8 cellular contexts compared by ENCODE assay signal in the genomic region with DNA sequence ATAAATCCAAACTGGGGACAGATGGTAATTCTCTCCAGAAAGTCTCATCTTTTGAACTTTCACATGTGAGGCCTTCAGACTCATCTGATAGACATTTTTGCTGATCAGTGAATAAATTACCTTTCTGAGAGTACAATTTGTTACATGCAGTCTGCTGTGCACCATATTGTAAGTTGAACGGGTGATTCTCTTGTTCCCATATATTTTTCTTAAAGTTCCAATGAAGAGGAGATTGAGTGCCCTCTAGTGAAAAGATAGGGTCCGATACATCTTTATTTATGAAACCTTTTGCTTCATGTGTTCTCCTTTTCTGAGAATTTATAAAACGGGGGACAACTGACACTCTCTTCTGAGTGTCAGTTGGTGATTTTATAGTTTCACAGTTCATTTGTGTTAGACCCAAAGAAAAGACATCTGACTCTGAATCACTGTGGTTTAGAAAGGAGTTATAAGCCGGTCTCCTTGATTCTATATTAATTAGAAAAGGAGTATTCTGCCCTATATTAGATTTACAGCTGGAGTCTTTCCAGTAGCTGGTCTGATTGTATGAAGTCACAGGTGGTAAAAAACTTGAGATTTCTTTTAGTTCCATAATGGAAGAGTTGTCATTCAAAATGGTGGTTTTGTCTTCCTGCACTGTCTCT. TPM values are rescaled to one million over a fixed set of nuclear protein-coding genes. Genes with fewer than 3 reads are reported as not detected.
DNase-seq lines count a peak whose midpoint lies in the region; ATAC-seq and TF ChIP-seq lines count a peak whose summit lies in the region.

No MANE protein-coding gene starts in this region.

- H3K36me3 ChIP-seq in A673 (ENCODE audit: insufficient read depth, low read length, poor library complexity, severe bottlenecking) (no peaks in the 10 kb centered on the region), colonic mucosa (no peaks in the 10 kb centered on the region)

- DNase-seq in A673 (ENCODE audit: low spot score) (peak; percentile 73), GM12865 (ENCODE audit: low read depth) (peak; percentile 46), NCI-H69 (lab: John Stamatoyannopoulos, UW) (peak; percentile 57), colonic mucosa (no peak), osteocyte (ENCODE audit: extremely low spot score, unreplicated experiment) (no peak), NK-92 (lab: John Stamatoyannopoulos, UW; ENCODE audit: unreplicated experiment) (no peak)

- H3K9me3 Mint-ChIP-seq in osteocyte (ENCODE audit: unreplicated experiment) = no peaks in the 10 kb centered on the region

- CTCF ChIA-PET in A673 (lab: Charles Lee) = interaction anchor here (1.2 kb wide), 1 partner anchor 93 kb away, joined by 3 read pairs; no protein-coding TSS in a partner anchor

- POLR2A ChIA-PET in A673 (lab: Charles Lee; ENCODE audit: low non-redundant PET) = no interaction called here

- H3K9ac ChIP-seq in colonic mucosa (ENCODE audit: low read depth in 2 of 2, low read length in 2 of 2) = no peak overlapping the region

- H3K27me3 Mint-ChIP-seq in osteocyte (ENCODE audit: unreplicated experiment) = no peaks in the 10 kb centered on the region

- no peaks in the 10 kb centered on the region for H3K4me1 ChIP-seq in A673 (ENCODE audit: insufficient read depth, low read length, poor library complexity, severe bottlenecking)
- H3K4me1 ChIP-seq in colonic mucosa = no peaks in the 10 kb centered on the region

- no peaks in the 10 kb centered on the region for H3K9me3 ChIP-seq in A673 (ENCODE audit: low read depth, low read length, poor library complexity, severe bottlenecking)
- H3K9me3 ChIP-seq in colonic mucosa = no peaks in the 10 kb centered on the region

- peaks cover 3% of the 10 kb centered on the region for H3K4me1 Mint-ChIP-seq in osteocyte (ENCODE audit: unreplicated experiment)

- peaks cover 1% of the 10 kb centered on the region for H3K36me3 Mint-ChIP-seq in osteocyte (ENCODE audit: unreplicated experiment)

- H3K27me3 ChIP-seq in A673 (replicated peaks; ENCODE audit: insufficient read depth, low read depth, low read length, poor library complexity) (no peaks in the 10 kb centered on the region), colonic mucosa (no peaks in the 10 kb centered on the region)

- BruUV-seq in A673 (replicated peaks; lab: Mats Ljungman, UMichigan) = no TSS peak

- peak; percentile 64 for TF ChIP-seq CTCF in A673 (conservative IDR thresholded peaks at IDR 0.05; ENCODE audit: low read depth, low read length)
- TF ChIP-seq CTCF in GM12865 (IDR thresholded peaks at IDR 0.05; ENCODE audit: insufficient read depth, low read depth, low read length, missing control alignments) = peak; percentile 21
- TF ChIP-seq CTCF in colonic mucosa (IDR thresholded peaks at IDR 0.05) = peak; percentile 19
- peak; percentile 60 for TF ChIP-seq CTCF in osteocyte (IDR thresholded peaks at IDR 0.05)

- H3K4me3 ChIP-seq in A673 (ENCODE audit: low read depth, low read length, poor library complexity, severe bottlenecking) (no peak overlapping the region), GM12865 (ENCODE audit: low read depth, low read length) (no peak overlapping the region), colonic mucosa (no peak overlapping the region)

- intact Hi-C loops in A673 (cut with micrococcal nuclease; ENCODE audit: unreplicated experiment) (loop anchor here (2.0 kb wide), 1 partner anchor 93 kb away; the partner anchor contains the start of gene PTGR1), colonic mucosa (cut with DNase I) (loop anchor here (5.0 kb wide), 1 partner anchor 95 kb away; the partner anchor contains the start of gene PTGR1)

- H3K27ac ChIP-seq in A673 (ENCODE audit: low read depth, low read length, poor library complexity, severe bottlenecking) (no peak overlapping the region), colonic mucosa (no peak overlapping the region)

- no peak for ATAC-seq in GM18870 (IDR thresholded peaks at IDR 0.05; ENCODE audit: unreplicated experiment)
- ATAC-seq in HG02870 (IDR thresholded peaks at IDR 0.05; ENCODE audit: unreplicated experiment) = no peak

- no peak overlapping the region for H3K27ac Mint-ChIP-seq in osteocyte (ENCODE audit: unreplicated experiment)

- H3K4me3 Mint-ChIP-seq in osteocyte (ENCODE audit: unreplicated experiment) = no peak overlapping the region

RNA-seq across cellular contexts. Expression of gene GNG10, which starts 30.4 kb away (rescaled TPM):
- total RNA-seq in A673 (2021) (24.4 and 26.2 TPM in 2 replicates), colonic mucosa (10 to 100 TPM; 12.6 to 27.3 TPM), osteocyte (33.2 and 36.4 TPM in 2 replicates)

Comparison
In these comparisons a context has a peak if more than half of its experiments do, and no peak if none do; other contexts are left out.
1. DNase-seq: peak in A673 (single experiment), GM12865 (single experiment) and NCI-H69 (single experiment); none in colonic mucosa (single experiment), osteocyte (single experiment) and NK-92 (single experiment).
2. Peak in every context shown above with its lines, with median percentiles within 50 percentile points of each other: CTCF ChIP-seq.